Comparison of ENCODE assay signal across 17 cellular contexts in genomic region chr19:45306522-45307027, GRCh38. TPM values are rescaled to one million over a fixed set of nuclear protein-coding genes. Genes with fewer than 3 reads are reported as not detected.
DNase-seq lines count a peak whose midpoint lies in the region; ATAC-seq, FAIRE-seq and TF ChIP-seq lines count a peak whose summit lies in the region.
"Had no signal": no experiment of that assay in that cellular context is flagged by ENCODE, and none has a peak within 500 bp of the region (broad histone marks: within the 10 kb centered on the region; RNA-seq: fewer than 3 reads in every experiment).

No MANE protein-coding gene starts in this region.

- WGBS in mesenchymal stem cell = 86% methylated on average over 18 of the region's 18 CpGs
- 69 to 76% methylated on average over 18 of the region's 18 CpGs for WGBS in aorta, 2 donors

- peak; percentile 77 for DNase-seq in DMS79 (lab: John Stamatoyannopoulos, UW)
- DNase-seq in NCI-H1105 treated with DMSO at 0.1 percent for 48 hours (lab: John Stamatoyannopoulos, UW) = peak; percentile 95
- peak; percentile 84 for DNase-seq in NCI-H69 (lab: John Stamatoyannopoulos, UW)
- no peak for DNase-seq in mesenchymal stem cell
- DNase-seq in GM12891 (ENCODE audit: insufficient read length, low spot score) = no peak
- DNase-seq in H54 (ENCODE audit: insufficient read length, low spot score) = no peak
- DNase-seq in aorta = no peak
- DNase-seq: activated effector memory CD4-positive, alpha-beta T cell treated with Interleukin-2 at 50 U/mL for 16 hours; cortex of kidney; heart right ventricle; left colon; naive B cell; testis had no signal

- no peak overlapping the region for H3K14ac ChIP-seq in mesenchymal stem cell (ENCODE audit: low read length in 2 of 2)

- no peak overlapping the region for H3K4me2 ChIP-seq in mesenchymal stem cell (ENCODE audit: low read length, poor library complexity, severe bottlenecking)
- H3K4me2 ChIP-seq: BLaER1 treated with 17β-estradiol and CSF1 and Interleukin-3, amounts not matched to agents 10 nM and 100 nM had no signal

- ATAC-seq in aorta (ENCODE audit: low FRiP score) = no peak
- ATAC-seq: left colon had no signal

- H3K9me3 ChIP-seq in mesenchymal stem cell (ENCODE audit: control insufficient read depth, low read length) = peaks cover 5% of the 10 kb centered on the region
- H3K9me3 ChIP-seq in aorta (ENCODE audit: control insufficient read depth, low read length) = no peaks in the 10 kb centered on the region
- H3K9me3 ChIP-seq: BLaER1 treated with 17β-estradiol and CSF1 and Interleukin-3, amounts not matched to agents 10 nM and 100 nM; testis had no signal

- no peak overlapping the region for H3K9ac ChIP-seq in mesenchymal stem cell (ENCODE audit: low read length)
- H3K9ac ChIP-seq: BLaER1 treated with 17β-estradiol and CSF1 and Interleukin-3, amounts not matched to agents 10 nM and 100 nM had no signal

- TF ChIP-seq POLR2A in GM12891 (IDR thresholded peaks at IDR 0.05; ENCODE audit: low read depth, low read length) (no peak), H54 (IDR thresholded peaks at IDR 0.05; ENCODE audit: low read depth, low read length) (no peak)

- no peak overlapping the region for H3K4ac ChIP-seq in mesenchymal stem cell (ENCODE audit: low read depth in 1 of 2, low read length in 2 of 2)

- H3K23ac ChIP-seq in mesenchymal stem cell (ENCODE audit: low read length in 2 of 2) = no peak overlapping the region

- no peak overlapping the region for H2BK120ac ChIP-seq in mesenchymal stem cell (ENCODE audit: low read depth, low read length)

- H2AFZ ChIP-seq in mesenchymal stem cell (ENCODE audit: low read depth, low read length) = no peak overlapping the region

- peaks cover 11 to 17% of the 10 kb centered on the region in 2 experiments for H3K36me3 ChIP-seq in mesenchymal stem cell (ENCODE audit: control insufficient read depth in 1 of 2, insufficient read depth in 2 of 2, low read depth in 1 of 2, low read length in 2 of 2)
- H3K36me3 ChIP-seq in aorta (ENCODE audit: control insufficient read depth in 1 of 2, insufficient read depth in 2 of 2, low read length in 1 of 2) = no peaks in the 10 kb centered on the region

- H3K27ac ChIP-seq in mesenchymal stem cell (ENCODE audit: low read length, poor library complexity, severe bottlenecking) (no peak overlapping the region), aorta (ENCODE audit: low read depth in 1 of 2, low read length in 2 of 2) (no peak overlapping the region)
- H3K27ac ChIP-seq: BLaER1 treated with 17β-estradiol and CSF1 and Interleukin-3, amounts not matched to agents 10 nM and 100 nM; testis had no signal

- no peak for FAIRE-seq in GM12891 (lab: Jason Lieb, UNC)
- no peak for FAIRE-seq in H54 (lab: Jason Lieb, UNC)
- FAIRE-seq: G401.6 had no signal

- no peaks in the 10 kb centered on the region for H3K79me1 ChIP-seq in mesenchymal stem cell (replicated peaks; ENCODE audit: low read length, poor library complexity, severe bottlenecking)

- H3K27me3 ChIP-seq in mesenchymal stem cell (ENCODE audit: control insufficient read depth in 1 of 2, insufficient read depth in 1 of 2, low read length in 2 of 2) = no peaks in the 10 kb centered on the region
- no peaks in the 10 kb centered on the region for H3K27me3 ChIP-seq in aorta (ENCODE audit: control insufficient read depth in 1 of 2, insufficient read depth in 2 of 2, low read length in 1 of 2)
- H3K27me3 ChIP-seq: BLaER1 treated with 17β-estradiol and CSF1 and Interleukin-3, amounts not matched to agents 10 nM and 100 nM; heart right ventricle; testis had no signal

- H4K8ac ChIP-seq in mesenchymal stem cell (ENCODE audit: low read length) = no peak overlapping the region

- H2BK5ac ChIP-seq in mesenchymal stem cell (ENCODE audit: low read depth, low read length, poor library complexity, severe bottlenecking) = no peak overlapping the region

- H2AK5ac ChIP-seq in mesenchymal stem cell (ENCODE audit: low read length, severe bottlenecking) = no peak overlapping the region

- H4K91ac ChIP-seq in mesenchymal stem cell (ENCODE audit: low read length) = peak overlapping the region; percentile 43

- intact Hi-C loops in aorta (cut with DNase I) = no loop called here

- no peak overlapping the region for H2BK12ac ChIP-seq in mesenchymal stem cell (ENCODE audit: low read length in 2 of 2)

- no peak overlapping the region for H3K18ac ChIP-seq in mesenchymal stem cell (ENCODE audit: low read depth in 1 of 2, low read length in 2 of 2)

- no peak overlapping the region for H2BK15ac ChIP-seq in mesenchymal stem cell (ENCODE audit: low read depth, poor library complexity, severe bottlenecking)

- H3K4me3 ChIP-seq in mesenchymal stem cell (ENCODE audit: insufficient read depth in 1 of 2, low read depth in 1 of 2, low read length in 2 of 2) (no peak overlapping the region), aorta (ENCODE audit: low read length in 2 of 2) (no peak overlapping the region)
- H3K4me3 ChIP-seq: BLaER1 treated with 17β-estradiol and CSF1 and Interleukin-3, amounts not matched to agents 10 nM and 100 nM; heart right ventricle; testis had no signal

- H3K4me1 ChIP-seq in mesenchymal stem cell (ENCODE audit: control insufficient read depth, insufficient read depth, low read depth, low read length) (peaks cover under 1% of the 10 kb centered on the region), aorta (ENCODE audit: control insufficient read depth in 1 of 2, insufficient read depth in 2 of 2, low read length in 2 of 2) (peaks cover 0 to 2% of the 10 kb centered on the region in 2 donors)

TF ChIP-seq in GM12891, 5 proteins besides CTCF, POLR2A, EP300 and RAD21:
- TF ChIP-seq POU2F2 (IDR thresholded peaks at IDR 0.05; ENCODE audit: low read depth, low read length) (no peak), POLR2AphosphoS5 (IDR thresholded peaks at IDR 0.05; ENCODE audit: low read depth, low read length) (no peak), SPI1 (IDR thresholded peaks at IDR 0.05; ENCODE audit: low read depth, low read length) (no peak), TAF1 (IDR thresholded peaks at IDR 0.05; ENCODE audit: low read depth, low read length) (no peak), PAX5 (IDR thresholded peaks at IDR 0.05; ENCODE audit: insufficient read depth, low read length, severe bottlenecking) (no peak)

RNA-seq across cellular contexts. Expression of gene CKM, which starts 16.1 kb away (rescaled TPM):
- not detected for polyA plus RNA-seq in mesenchymal stem cell (2013, experiment 1 of 2)
- polyA plus RNA-seq in mesenchymal stem cell (2013, experiment 2 of 2) = not detected
- polyA plus RNA-seq in GM12891 (2012; ENCODE audit: low read depth, missing spikeins) = 0.13 TPM
- total RNA-seq in aorta = not detected
- polyA plus RNA-seq in aorta = 1 to 10 TPM; 1.2 to 6.4 TPM
- total RNA-seq: activated CD8-positive, alpha-beta memory T cell treated with anti-CD3 and anti-CD28 coated beads for 36 hours; pulmonary artery endothelial cell had no signal

RNA-seq across cellular contexts. Expression of gene KLC3, which starts 34.0 kb away (rescaled TPM):
- not detected for polyA plus RNA-seq in mesenchymal stem cell (2013, experiment 1 of 2)
- 0.01 TPM for polyA plus RNA-seq in mesenchymal stem cell (2013, experiment 2 of 2)
- polyA plus RNA-seq in GM12891 (2012; ENCODE audit: low read depth, missing spikeins) = 0.42 TPM
- not detected for total RNA-seq in aorta
- polyA plus RNA-seq in aorta = not detected
- total RNA-seq: activated CD8-positive, alpha-beta memory T cell treated with anti-CD3 and anti-CD28 coated beads for 36 hours; left colon had no signal

RNA-seq across cellular contexts. Expression of gene MARK4, which starts 55.5 kb away (rescaled TPM):
- polyA plus RNA-seq in mesenchymal stem cell (2013, experiment 1 of 2) = 36.1 TPM
- 35.6 TPM for polyA plus RNA-seq in mesenchymal stem cell (2013, experiment 2 of 2)
- 10.7 TPM for polyA plus RNA-seq in GM12891 (2012; ENCODE audit: low read depth, missing spikeins)
- 10 to 100 TPM; 40.3 to 40.4 TPM for total RNA-seq in aorta
- 10 to 100 TPM in 1 of 2 donors, 1 to 10 TPM in 1; 6.0 to 15.7 TPM for polyA plus RNA-seq in aorta

Comparison
In these comparisons a context has a peak if more than half of its experiments do, and no peak if none do; other contexts are left out.
1. DNase-seq: peak in DMS79 (single experiment), NCI-H1105 treated with DMSO at 0.1 percent for 48 hours (single experiment) and NCI-H69 (single experiment); none in mesenchymal stem cell (single experiment), GM12891 (single experiment), H54 (single experiment) and aorta (0 of 2).